In the genomic region with DNA sequence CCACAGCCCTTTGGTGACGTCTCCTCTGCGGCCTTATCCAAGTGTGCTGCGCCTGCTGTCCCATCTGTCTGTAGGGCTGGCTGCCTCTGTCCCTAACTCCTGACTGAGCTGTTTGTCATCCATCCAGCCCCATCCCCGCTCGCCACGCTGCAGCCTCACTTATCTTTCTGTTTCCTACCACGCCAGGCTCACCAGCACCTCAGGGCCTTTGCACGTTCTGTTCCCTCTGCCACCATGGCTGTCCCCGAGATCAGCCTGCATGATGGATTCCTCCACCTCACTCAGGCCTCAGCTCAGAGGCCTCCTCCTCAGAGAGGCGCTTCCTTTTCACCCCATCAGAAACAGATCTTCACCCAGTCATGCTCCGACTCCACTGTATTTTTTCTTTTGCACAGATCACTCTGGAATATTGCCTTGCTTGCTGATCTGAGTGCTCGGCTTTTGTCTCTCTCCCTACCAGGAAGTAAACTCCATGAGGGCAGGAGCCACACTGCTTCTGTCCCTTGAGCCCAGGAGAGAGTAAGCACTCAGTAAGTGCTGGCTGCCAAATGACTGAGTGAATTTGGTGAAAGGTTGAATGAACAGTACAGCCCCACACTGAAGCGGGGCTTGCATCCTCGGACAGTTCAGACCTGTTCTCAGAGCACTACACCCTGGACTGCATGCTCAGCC, we compare ENCODE assay signal across 37 cellular contexts. TPM values are rescaled to one million over a fixed set of nuclear protein-coding genes. Genes with fewer than 3 reads are reported as not detected.
"Had no signal": no experiment of that assay in that cellular context is flagged by ENCODE, and none has a peak within 500 bp of the region (broad histone marks: within the 10 kb centered on the region; RNA-seq: fewer than 3 reads in every experiment).

No MANE protein-coding gene starts in this region.

- H3K27me3 ChIP-seq: right atrium auricular region, testis had no signal

- H3K36me3 Mint-ChIP-seq: mesothelial cell of epicardium; naive B cell; natural killer cell treated with Interleukin-12 subunit alpha and Interleukin-12 subunit beta and Interleukin-15 and Interleukin-18, amount 100 ng/mL, for 72 hours; stimulated activated memory B cell treated with anti-CD40 and anti-IgM and Interleukin-4, amounts not matched to agents 10 μg/mL and 1 μg/mL and 100 μg/mL, for 72 hours; type B pancreatic cell had no signal

- H3K9me3 ChIP-seq: gastrocnemius medialis, heart right ventricle, left lung, mucosa of descending colon, prostate gland, right atrium auricular region, sigmoid colon, testis, tibial artery had no signal

- H3K4me3 ChIP-seq: dorsolateral prefrontal cortex, gastrocnemius medialis, heart right ventricle, left lung, mucosa of descending colon, prostate gland, right atrium auricular region, sigmoid colon, testis, tibial artery had no signal

- H3K36me3 ChIP-seq: gastrocnemius medialis, heart right ventricle, left lung, prostate gland, right atrium auricular region, sigmoid colon, tibial artery had no signal

- H3K4me1 ChIP-seq: gastrocnemius medialis, heart right ventricle, left lung, prostate gland, right atrium auricular region, sigmoid colon, testis, tibial artery had no signal

- DNase-seq: dorsolateral prefrontal cortex; effector CD4-positive, alpha-beta T cell; foreskin fibroblast; gastrocnemius medialis; heart right ventricle; hippocampal formation; left cardiac atrium; left lung; mesenchymal stem cell; mucosa of descending colon; naive B cell; nucleus accumbens; sigmoid colon; stimulated activated CD4-positive, alpha-beta T cell treated with anti-CD3 and anti-CD28 coated beads, Interleukin-2, amount 100 ng/mL, for 24 hours; stimulated activated CD4-positive, alpha-beta T cell treated with anti-CD3 and anti-CD28 coated beads, Interleukin-4, amount 100 ng/mL, for 24 hours; stimulated activated naive CD8-positive, alpha-beta T cell treated with anti-CD3 and anti-CD28 coated beads, Interleukin-15, Interleukin-2, amounts not matched to agents 100 U/mL and 50 U/mL, for 24 hours; substantia nigra; testis; tibial artery had no signal

- H3K27ac ChIP-seq: dorsolateral prefrontal cortex, epithelial cell of prostate, gastrocnemius medialis, heart right ventricle, left lung, prostate gland, right atrium auricular region, sigmoid colon, testis, tibial artery had no signal

- H3K4me3 Mint-ChIP-seq: mesothelial cell of epicardium; naive B cell; natural killer cell treated with Interleukin-12 subunit alpha and Interleukin-12 subunit beta and Interleukin-15 and Interleukin-18, amount 100 ng/mL, for 72 hours; neural crest cell; stimulated activated memory B cell treated with anti-CD40 and anti-IgM and Interleukin-4, amounts not matched to agents 10 μg/mL and 1 μg/mL and 100 μg/mL, for 72 hours; type B pancreatic cell had no signal

- FAIRE-seq: colon, islet of Langerhans, urothelium cell line had no signal

- H3K27me3 Mint-ChIP-seq: natural killer cell treated with Interleukin-12 subunit alpha and Interleukin-12 subunit beta and Interleukin-15 and Interleukin-18, amount 100 ng/mL, for 72 hours had no signal

- ATAC-seq: esophagus mucosa; gastrocnemius medialis; heart right ventricle; left cardiac atrium; left lung; mucosa of descending colon; natural killer cell treated with Interleukin-12 subunit alpha and Interleukin-12 subunit beta and Interleukin-15 and Interleukin-18, amount 100 ng/mL, for 72 hours; stimulated activated memory B cell treated with anti-CD40 and anti-IgM and Interleukin-4, amounts not matched to agents 10 μg/mL and 1 μg/mL and 100 μg/mL, for 72 hours; stimulated activated naive CD8-positive, alpha-beta T cell treated with anti-CD3 and anti-CD28 coated beads, Interleukin-15, Interleukin-2, amounts not matched to agents 100 U/mL and 50 U/mL, for 24 hours had no signal

- H3K4me1 Mint-ChIP-seq: mesothelial cell of epicardium; naive B cell; neural crest cell; stimulated activated memory B cell treated with anti-CD40 and anti-IgM and Interleukin-4, amounts not matched to agents 10 μg/mL and 1 μg/mL and 100 μg/mL, for 72 hours had no signal

- H3K9me3 Mint-ChIP-seq: mesothelial cell of epicardium; naive B cell; natural killer cell treated with Interleukin-12 subunit alpha and Interleukin-12 subunit beta and Interleukin-15 and Interleukin-18, amount 100 ng/mL, for 72 hours; neural crest cell; stimulated activated memory B cell treated with anti-CD40 and anti-IgM and Interleukin-4, amounts not matched to agents 10 μg/mL and 1 μg/mL and 100 μg/mL, for 72 hours; type B pancreatic cell had no signal

- H3K27ac Mint-ChIP-seq: mesothelial cell of epicardium; natural killer cell treated with Interleukin-12 subunit alpha and Interleukin-12 subunit beta and Interleukin-15 and Interleukin-18, amount 100 ng/mL, for 72 hours; stimulated activated memory B cell treated with anti-CD40 and anti-IgM and Interleukin-4, amounts not matched to agents 10 μg/mL and 1 μg/mL and 100 μg/mL, for 72 hours; type B pancreatic cell had no signal

RNA-seq across cellular contexts. Expression of a gene that starts 34.5 kb away (rescaled TPM):
- total RNA-seq: dorsolateral prefrontal cortex; gastrocnemius medialis; glomerular endothelial cell; heart right ventricle; kidney epithelial cell; left cardiac atrium; lower leg skin; lung microvascular endothelial cell; mesothelial cell of epicardium; mucosa of descending colon; natural killer cell treated with Interleukin-12 subunit alpha and Interleukin-12 subunit beta and Interleukin-15 and Interleukin-18, amount 100 ng/mL, for 72 hours; neural crest cell; osteocyte; right atrium auricular region; sigmoid colon; skeletal muscle tissue had no signal
- polyA plus RNA-seq: sigmoid colon had no signal
